Comparison of ENCODE assay signal across 9 cellular contexts in genomic region chrX:153984351-153985178, GRCh38. TPM values are rescaled to one million over a fixed set of nuclear protein-coding genes. Genes with fewer than 3 reads are reported as not detected.
A peak's percentile ranks its signal among the peaks of the same experiment; 100 is the strongest.
DNase-seq lines count a peak whose midpoint lies in the region; ATAC-seq and TF ChIP-seq lines count a peak whose summit lies in the region.
"Had no signal": no experiment of that assay in that cellular context is flagged by ENCODE, and none has a peak within 500 bp of the region (broad histone marks: within the 10 kb centered on the region; RNA-seq: fewer than 3 reads in every experiment).

No MANE protein-coding gene starts in this region.

- no peaks in the 10 kb centered on the region for H3K36me3 Mint-ChIP-seq in HFFc6 (ENCODE audit: low read depth)

- DNase-seq in Panc1 (ENCODE audit: low read depth, low spot score), result no peak
- DNase-seq in colonic mucosa, result no peak
- DNase-seq in stimulated activated CD8-positive, alpha-beta memory T cell treated with anti-CD3 and anti-CD28 coated beads, Interleukin-4, amount 100 ng/mL, for 48 hours, result peak; percentile 59
- DNase-seq in NCI-H2107 (lab: John Stamatoyannopoulos, UW), result no peak
- DNase-seq in HFFc6, result no peak
- DNase-seq in NCI-H2029 (lab: John Stamatoyannopoulos, UW), result no peak
- DNase-seq: activated gamma-delta T cell, foreskin melanocyte had no signal

- POLR2A ChIA-PET in Panc1 (lab: Charles Lee), result no interaction called here

- no TSS peak for BruUV-seq in Panc1 (replicated peaks; lab: Mats Ljungman, UMichigan)

- no peaks in the 10 kb centered on the region for H3K36me3 ChIP-seq in Panc1 (ENCODE audit: control insufficient read depth, insufficient read depth, low read length)
- H3K36me3 ChIP-seq in colonic mucosa, result no peaks in the 10 kb centered on the region

- in situ Hi-C loops in Panc1 (cut with HindIII; ENCODE audit: low pct_unique_long_range_greater_than_20kb, low sequenced_read_pairs), result no loop called here

- no peak overlapping the region for H3K4me3 ChIP-seq in Panc1 (ENCODE audit: low read depth in 2 of 2, low read length in 2 of 2)
- no peak overlapping the region for H3K4me3 ChIP-seq in colonic mucosa

- H3K27me3 Mint-ChIP-seq in HFFc6 (ENCODE audit: insufficient read depth), result peaks cover 3% of the 10 kb centered on the region; the same call in 1 of the 2 replicates

- no peak overlapping the region for H3K4me3 Mint-ChIP-seq in HFFc6

- CTCF ChIA-PET in Panc1 (lab: Charles Lee), result no interaction called here

- no peaks in the 10 kb centered on the region for H3K9me3 Mint-ChIP-seq in HFFc6

- TF ChIP-seq CTCF in Panc1 (IDR thresholded peaks at IDR 0.05) (no peak), colonic mucosa (IDR thresholded peaks at IDR 0.05) (no peak), HFFc6 (IDR thresholded peaks at IDR 0.05) (no peak)

- H3K27ac ChIP-seq in Panc1 (ENCODE audit: low read length) (peak overlapping the region; percentile 34), colonic mucosa (peak overlapping the region; percentile 29)

- intact Hi-C loops in Panc1 (cut with micrococcal nuclease; ENCODE audit: unreplicated experiment), result no loop called here
- intact Hi-C loops in colonic mucosa (cut with DNase I), result no loop called here

- H3K27ac Mint-ChIP-seq in HFFc6, result no peak overlapping the region

- no peaks in the 10 kb centered on the region for H3K9me3 ChIP-seq in Panc1 (ENCODE audit: control insufficient read depth, insufficient read depth, low read depth, low read length)
- H3K9me3 ChIP-seq in colonic mucosa, result no peaks in the 10 kb centered on the region

- H3K9ac ChIP-seq in colonic mucosa (ENCODE audit: low read depth in 2 of 2, low read length in 2 of 2), result no peak overlapping the region

- H3K4me1 ChIP-seq in Panc1 (ENCODE audit: control insufficient read depth, insufficient read depth, low read length) (peaks cover 5% of the 10 kb centered on the region), colonic mucosa (no peaks in the 10 kb centered on the region)

- ATAC-seq in GM19463 (IDR thresholded peaks at IDR 0.05; ENCODE audit: unreplicated experiment), result peak; percentile 44
- ATAC-seq in Panc1, result no peak

- H3K27me3 ChIP-seq in Panc1 (ENCODE audit: control insufficient read depth, insufficient read depth, low read length) (no peaks in the 10 kb centered on the region), colonic mucosa (no peaks in the 10 kb centered on the region)

- H3K4me1 Mint-ChIP-seq in HFFc6 (ENCODE audit: low read depth), result peaks cover 12% of the 10 kb centered on the region; the same call in 1 of the 2 replicates

RNA-seq across cellular contexts. Expression of gene TMEM187, which starts 12.0 kb away (rescaled TPM):
- total RNA-seq in Panc1 (2021; ENCODE audit: unreplicated experiment), result 15.7 TPM
- 19.7 TPM for polyA plus RNA-seq in Panc1 (2012; ENCODE audit: insufficient read length)
- total RNA-seq in colonic mucosa, result 10 to 100 TPM in 1 of 2 donors, 1 to 10 TPM in 1; 8.7 to 19.2 TPM
- total RNA-seq in HFFc6 (2021; fragmentation: NEBNext Ultra II Directional; extraction: Animal tissue kit (Norgen Biotek cat#: 25700)), result 1 to 10 TPM; 3.1 to 8.0 (median 5.7) TPM

RNA-seq across cellular contexts. Expression of gene HCFC1, which starts 12.9 kb away (rescaled TPM):
- total RNA-seq in Panc1 (2021; ENCODE audit: unreplicated experiment) (113 TPM), colonic mucosa (10 to 100 TPM; 36.6 to 80.5 TPM)
- 77.9 TPM for polyA plus RNA-seq in Panc1 (2012; ENCODE audit: insufficient read length)
- 10 to 100 TPM; 52.1 to 62.1 (median 59.0) TPM for total RNA-seq in HFFc6 (2021; fragmentation: NEBNext Ultra II Directional; extraction: Animal tissue kit (Norgen Biotek cat#: 25700))

RNA-seq across cellular contexts. Expression of gene IRAK1, which starts 35.1 kb away (rescaled TPM):
- total RNA-seq in Panc1 (2021; ENCODE audit: unreplicated experiment) (432 TPM), colonic mucosa (100 to 1,000 TPM in 1 of 2 donors, 10 to 100 TPM in 1; 66.7 to 148 TPM)
- polyA plus RNA-seq in Panc1 (2012; ENCODE audit: insufficient read length), result 588 TPM
- total RNA-seq in HFFc6 (2021; fragmentation: NEBNext Ultra II Directional; extraction: Animal tissue kit (Norgen Biotek cat#: 25700)), result 100 to 1,000 TPM; 103 to 133 (median 120) TPM

RNA-seq across cellular contexts. Expression of gene RENBP, which starts 40.1 kb away (rescaled TPM):
- total RNA-seq in Panc1 (2021; ENCODE audit: unreplicated experiment) (0.62 TPM), colonic mucosa (1 to 10 TPM; 3.3 to 5.0 TPM)
- 0.62 TPM for polyA plus RNA-seq in Panc1 (2012; ENCODE audit: insufficient read length)
- total RNA-seq in HFFc6 (2021; fragmentation: NEBNext Ultra II Directional; extraction: Animal tissue kit (Norgen Biotek cat#: 25700)), result under 1 TPM in 4 of 6 experiments, not detected in 2; 0.23 to 0.75 (median 0.40) TPM

RNA-seq across cellular contexts. Expression of gene NAA10, which starts 49.7 kb away (rescaled TPM):
- total RNA-seq in Panc1 (2021; ENCODE audit: unreplicated experiment) (246 TPM), colonic mucosa (100 to 1,000 TPM in 1 of 2 donors, 10 to 100 TPM in 1; 55.9 to 115 TPM)
- polyA plus RNA-seq in Panc1 (2012; ENCODE audit: insufficient read length), result 347 TPM
- 100 to 1,000 TPM; 130 to 160 (median 146) TPM for total RNA-seq in HFFc6 (2021; fragmentation: NEBNext Ultra II Directional; extraction: Animal tissue kit (Norgen Biotek cat#: 25700))
